In the genomic region with DNA sequence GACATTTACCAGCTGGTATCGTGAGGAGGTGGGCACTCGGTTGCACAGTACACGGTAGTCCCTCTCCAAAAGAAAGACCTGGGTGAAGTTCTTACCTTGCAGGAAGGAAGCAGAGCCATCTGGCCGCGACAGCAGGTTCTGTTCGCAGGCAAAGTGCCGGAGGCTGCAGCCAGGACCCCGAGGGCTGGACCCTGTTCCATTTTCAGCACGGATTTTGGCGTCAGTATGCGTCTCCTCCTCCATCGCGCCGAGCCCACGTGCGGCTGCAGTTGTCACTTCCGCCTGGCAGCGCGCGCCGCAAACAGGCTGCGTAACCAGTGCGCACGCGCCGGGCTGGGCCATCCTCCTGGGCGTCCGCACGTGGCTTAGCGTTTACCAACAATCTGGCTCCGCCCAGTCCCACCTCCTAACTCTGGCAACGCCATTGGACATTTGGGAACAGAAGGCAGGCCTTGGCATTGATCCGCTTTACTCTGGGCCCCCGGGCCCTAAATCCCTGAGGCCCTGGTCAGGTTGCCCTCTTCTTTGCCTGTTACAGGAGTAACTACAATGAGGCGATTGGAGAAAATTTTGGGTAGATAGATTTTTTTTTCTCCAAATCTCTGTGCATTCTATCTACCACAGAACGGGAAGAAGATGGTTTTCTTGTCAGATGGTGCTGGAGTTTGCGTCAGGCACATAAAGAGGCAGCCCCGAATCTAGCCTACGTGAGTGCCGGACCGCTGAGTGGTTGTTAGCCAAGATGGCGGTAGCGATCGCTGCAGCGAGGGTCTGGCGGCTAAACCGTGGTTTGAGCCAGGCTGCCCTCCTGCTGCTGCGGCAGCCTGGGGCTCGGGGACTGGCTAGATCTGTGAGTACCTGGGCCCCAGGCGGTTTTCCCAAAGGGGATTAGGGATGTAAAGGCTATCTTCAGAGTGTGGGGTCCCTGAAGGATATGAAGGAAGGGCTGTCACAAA, we compare ENCODE assay signal across 8 cellular contexts.
DNase-seq lines count a peak whose midpoint lies in the region; ATAC-seq lines count a peak whose summit lies in the region.

A gene (plus strand): TSS at position 733 of the 956 bp plus-strand sequence. CDS start 10 bp downstream, at position 743.
A gene (minus strand): TSS at position 274 of the 956 bp plus-strand sequence. CDS start 31 bp downstream, at position 243.

- ATAC-seq in GM19372 (IDR thresholded peaks at IDR 0.05; ENCODE audit: low read depth, unreplicated experiment) = peak; percentile 91
- ATAC-seq in HG03558 (IDR thresholded peaks at IDR 0.05; ENCODE audit: extremely low read depth, unreplicated experiment) = peak; percentile 68

- DNase-seq in C1 segment of cervical spinal cord (lab: John Stamatoyannopoulos, UW) = peak; percentile 75 to 99 (median 97)
- DNase-seq in NCI-H748 treated with DMSO at 0.1 percent for 48 hours (lab: John Stamatoyannopoulos, UW) = peak; percentile 100
- DNase-seq in activated CD4-positive, alpha-beta T cell treated with anti-CD3 and anti-CD28 coated beads, Interleukin-2, amount 50 U/mL, for 24 hours (ENCODE audit: low read depth in 1 of 2, low spot score in 1 of 2) = peak; percentile 95 to 99
- peak; percentile 100 for DNase-seq in dedifferentiated amniotic fluid mesenchymal stem cell (ENCODE audit: extremely low spot score)
- DNase-seq in left kidney (ENCODE audit: low read depth, low spot score) = peak; percentile 100
- peak; percentile 99 for DNase-seq in stimulated activated CD4-positive, alpha-beta T cell treated with anti-CD3 and anti-CD28 coated beads, Interleukin-2, amount 100 ng/mL, for 24 hours

Comparison
In these comparisons a context has a peak if more than half of its experiments do, and no peak if none do; other contexts are left out.
1. Peak in every context shown above with its lines: DNase-seq and ATAC-seq.